9 cellular contexts compared by ENCODE assay signal in the genomic region with DNA sequence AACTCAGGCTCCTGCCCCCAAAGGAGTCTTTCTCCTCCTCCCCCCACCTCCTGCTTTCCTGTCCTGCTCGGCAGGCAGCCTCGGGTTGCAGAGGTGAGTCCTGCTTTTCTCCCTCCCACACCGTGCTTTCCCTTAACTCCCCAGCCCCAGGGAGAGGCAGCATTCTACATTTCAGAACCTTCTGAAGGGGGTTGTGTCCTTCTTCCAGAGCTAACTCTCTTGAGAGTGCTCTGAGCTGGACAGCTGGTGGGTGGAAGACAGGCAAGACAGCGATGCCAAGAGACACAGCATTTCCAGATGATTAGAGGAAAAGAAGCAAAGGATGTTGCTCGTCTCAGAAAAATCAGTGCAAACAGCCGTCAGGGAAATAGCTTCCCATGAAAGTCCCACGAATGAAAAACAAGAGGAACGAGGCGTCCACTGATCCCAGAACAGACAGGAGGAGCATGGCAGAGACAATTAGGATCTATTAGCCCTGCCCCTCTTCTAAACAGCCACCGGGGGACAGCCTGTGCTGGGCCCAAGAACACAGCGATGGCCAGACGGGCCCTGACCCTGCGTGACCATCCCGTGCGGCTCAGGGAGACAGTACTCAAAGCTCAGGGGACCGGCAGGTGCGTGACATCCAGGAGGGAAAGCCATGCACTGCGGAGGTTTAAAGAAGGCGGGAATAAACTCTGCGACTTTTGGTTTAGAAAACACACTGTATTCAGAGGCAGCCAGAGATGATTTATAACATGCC.
DNase-seq lines count a peak whose midpoint lies in the region; ATAC-seq and TF ChIP-seq lines count a peak whose summit lies in the region.
"Had no signal": no experiment of that assay in that cellular context is flagged by ENCODE, and none has a peak within 500 bp of the region (broad histone marks: within the 10 kb centered on the region; RNA-seq: fewer than 3 reads in every experiment).

No MANE protein-coding gene starts in this region.

- ATAC-seq in HG03196 (IDR thresholded peaks at IDR 0.05; ENCODE audit: unreplicated experiment) (no peak), HG02973 (IDR thresholded peaks at IDR 0.05; ENCODE audit: unreplicated experiment) (no peak), GM19397 (IDR thresholded peaks at IDR 0.05; ENCODE audit: unreplicated experiment) (no peak)

- H3K4me1 Mint-ChIP-seq in activated naive CD8-positive, alpha-beta T cell (ENCODE audit: low read depth): peaks cover 18% of the 10 kb centered on the region

- TF ChIP-seq CTCF in smooth muscle cell (IDR thresholded peaks at IDR 0.05; ENCODE audit: borderline replicate concordance, insufficient read depth, poor library complexity, severe bottlenecking): no peak

- H4K20me1 ChIP-seq in GM23248 (ENCODE audit: insufficient read depth) (no peaks in the 10 kb centered on the region), smooth muscle cell (ENCODE audit: low read depth) (no peaks in the 10 kb centered on the region)

- H3K9me3 ChIP-seq in GM23248 (ENCODE audit: low read depth) (no peaks in the 10 kb centered on the region), smooth muscle cell (replicated peaks; ENCODE audit: low read depth) (no peaks in the 10 kb centered on the region)

- no peak overlapping the region for H2AFZ ChIP-seq in GM23248
- peak overlapping the region; percentile 85 for H2AFZ ChIP-seq in smooth muscle cell (ENCODE audit: low read depth)

- H3K27ac ChIP-seq in GM23248 (no peak overlapping the region), layer of hippocampus (ENCODE audit: low read depth, low read length) (peak overlapping the region; percentile 14), smooth muscle cell (ENCODE audit: low read depth) (peak overlapping the region; percentile 31)

- H3F3A ChIP-seq in GM23248 (ENCODE audit: insufficient read depth) (no peaks in the 10 kb centered on the region), smooth muscle cell (ENCODE audit: low read depth) (no peaks in the 10 kb centered on the region)

- 36 to 37% methylated on average over 20 of the region's 20 CpGs for WGBS in GM23248 (ENCODE audit: low coverage in 1 of 2, low lambda C conversion rate in 2 of 2, missing lambda C conversion rate in 2 of 2), 2 experiments
- WGBS in smooth muscle cell (ENCODE audit: low lambda C conversion rate): 62% methylated on average over 20 of the region's 20 CpGs

- DNase-seq in GM23248 (peak; percentile 10), smooth muscle cell (lab: John Stamatoyannopoulos, UW; ENCODE audit: unreplicated experiment) (no peak), NCI-H524 (lab: John Stamatoyannopoulos, UW) (no peak)
- DNase-seq: DMS 273 treated with DMSO at 0.1 percent for 48 hours had no signal

- H3K27me3 ChIP-seq in GM23248 (replicated peaks; ENCODE audit: insufficient read depth): peaks cover 25% of the 10 kb centered on the region
- no peaks in the 10 kb centered on the region for H3K27me3 ChIP-seq in layer of hippocampus (ENCODE audit: control insufficient read depth, insufficient read depth, low read length)
- no peaks in the 10 kb centered on the region for H3K27me3 ChIP-seq in smooth muscle cell (ENCODE audit: low read depth)

- H3K27ac Mint-ChIP-seq in activated naive CD8-positive, alpha-beta T cell: peak overlapping the region; percentile 24

- H3K4me3 Mint-ChIP-seq in activated naive CD8-positive, alpha-beta T cell: peak overlapping the region; percentile 9

- no peaks in the 10 kb centered on the region for H3K9me3 Mint-ChIP-seq in activated naive CD8-positive, alpha-beta T cell (ENCODE audit: low read depth)

- in situ Hi-C loops in GM23248 (cut with MboI): no loop called here

- no peaks in the 10 kb centered on the region for H3K36me3 Mint-ChIP-seq in activated naive CD8-positive, alpha-beta T cell

- H3K9me2 ChIP-seq in GM23248 (ENCODE audit: insufficient read depth): no peaks in the 10 kb centered on the region

- H3K4me1 ChIP-seq in GM23248 (ENCODE audit: insufficient read depth): no peaks in the 10 kb centered on the region
- peaks cover 8% of the 10 kb centered on the region for H3K4me1 ChIP-seq in smooth muscle cell (ENCODE audit: low read depth)

- H3K36me3 ChIP-seq in GM23248 (ENCODE audit: low read depth): no peaks in the 10 kb centered on the region
- H3K36me3 ChIP-seq in smooth muscle cell (ENCODE audit: low read depth): no peaks in the 10 kb centered on the region

- H3K4me3 ChIP-seq in GM23248: no peak overlapping the region
- H3K4me3 ChIP-seq in smooth muscle cell: no peak overlapping the region

- H3K79me2 ChIP-seq in GM23248 (ENCODE audit: insufficient read depth) (no peaks in the 10 kb centered on the region), smooth muscle cell (ENCODE audit: low read depth) (no peaks in the 10 kb centered on the region)

- H3K27me3 Mint-ChIP-seq in activated naive CD8-positive, alpha-beta T cell: peaks cover 2% of the 10 kb centered on the region

- no peak overlapping the region for H3K4me2 ChIP-seq in GM23248 (ENCODE audit: unreplicated experiment)
- H3K4me2 ChIP-seq in smooth muscle cell: peak overlapping the region; percentile 48

- H3K9ac ChIP-seq in GM23248 (no peak overlapping the region), smooth muscle cell (ENCODE audit: low read depth) (no peak overlapping the region)
